1 cellular context compared by ENCODE assay signal in genomic region chr14:32085845-32086383, GRCh38.
TF ChIP-seq lines count a peak whose summit lies in the region.

No MANE protein-coding gene starts in this region.

TF ChIP-seq in H1, 55 proteins besides CTCF, POLR2A, EP300 and RAD21:
- TF ChIP-seq CBX8 (IDR thresholded peaks at IDR 0.05; ENCODE audit: borderline replicate concordance, low read depth, low read length), result no peak
- TF ChIP-seq BACH1 (IDR thresholded peaks at IDR 0.05; ENCODE audit: low read length), result no peak
- no peak for TF ChIP-seq BCL11A (IDR thresholded peaks at IDR 0.05; ENCODE audit: low read depth in 2 of 2, low read length in 2 of 2)
- no peak for TF ChIP-seq TAF7 (optimal IDR thresholded peaks at IDR 0.05; ENCODE audit: borderline replicate concordance, low read depth, low read length)
- TF ChIP-seq CBX5 (IDR thresholded peaks at IDR 0.05; ENCODE audit: low read depth, low read length), result no peak
- no peak for TF ChIP-seq CREB1 (IDR thresholded peaks at IDR 0.05)
- TF ChIP-seq SIX5 (IDR thresholded peaks at IDR 0.05; ENCODE audit: low read depth, low read length), result no peak
- TF ChIP-seq POLR2AphosphoS5 (IDR thresholded peaks at IDR 0.05; ENCODE audit: low read depth, low read length), result no peak
- no peak for TF ChIP-seq E2F6 (IDR thresholded peaks at IDR 0.05)
- no peak for TF ChIP-seq PHF8 (conservative IDR thresholded peaks at IDR 0.05; ENCODE audit: low read depth, low read length)
- TF ChIP-seq MAX (IDR thresholded peaks at IDR 0.05), result no peak
- no peak for TF ChIP-seq NANOG (IDR thresholded peaks at IDR 0.05; ENCODE audit: insufficient read depth, low read depth, low read length, poor library complexity, severe bottlenecking)
- TF ChIP-seq RBBP5 (IDR thresholded peaks at IDR 0.05; ENCODE audit: borderline replicate concordance, low read depth, low read length), result no peak
- TF ChIP-seq EZH2 (IDR thresholded peaks at IDR 0.05; ENCODE audit: low read depth, low read length, severe bottlenecking), result no peak
- no peak for TF ChIP-seq ATF3 (IDR thresholded peaks at IDR 0.05; ENCODE audit: insufficient read depth, low read depth, low read length)
- no peak for TF ChIP-seq SRF (IDR thresholded peaks at IDR 0.05; ENCODE audit: low read depth, low read length)
- TF ChIP-seq TAF1 (IDR thresholded peaks at IDR 0.05; ENCODE audit: low read depth, low read length), result no peak
